ENCODE assay signal across 13 cellular contexts in the genomic region with DNA sequence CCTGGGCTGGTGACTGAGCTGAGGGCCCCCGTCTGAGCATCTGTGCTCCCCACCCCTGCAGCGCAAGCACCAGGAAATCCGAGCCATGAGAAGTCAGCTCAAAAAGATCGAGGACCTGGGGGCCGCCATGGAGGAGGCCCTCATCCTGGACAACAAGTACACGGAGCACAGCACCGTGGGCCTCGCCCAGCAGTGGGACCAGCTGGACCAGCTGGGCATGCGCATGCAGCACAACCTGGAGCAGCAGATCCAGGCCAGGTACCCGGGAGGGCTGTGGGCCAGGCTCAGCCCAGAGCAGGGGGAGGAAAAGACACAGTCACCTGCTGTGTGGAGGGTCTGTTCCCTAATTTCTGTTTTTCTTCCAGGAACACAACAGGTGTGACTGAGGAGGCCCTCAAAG.
"Had no signal": no experiment of that assay in that cellular context is flagged by ENCODE, and none has a peak within 500 bp of the region (broad histone marks: within the 10 kb centered on the region; RNA-seq: fewer than 3 reads in every experiment).

No MANE protein-coding gene starts in this region.

- DNase-seq: activated CD4-positive, alpha-beta T cell treated with anti-CD3 and anti-CD28 coated beads for 1 hour; activated CD4-positive, alpha-beta T cell treated with anti-CD3 and anti-CD28 coated beads, Interleukin-2, amount 50 U/mL, for 48 hours; activated CD8-positive, alpha-beta memory T cell treated with anti-CD3 and anti-CD28 coated beads, Interleukin-2, amount 10 ng/mL, durations not matched to agents 7 days and 5 days; activated T-cell treated with anti-CD3 and anti-CD28 coated beads, Interleukin-2, amount 50 U/mL, for 4 hours; colonic mucosa; foreskin melanocyte; head of caudate nucleus; stimulated activated CD4-positive, alpha-beta T cell treated with anti-CD3 and anti-CD28 coated beads, Interleukin-4, amount 100 ng/mL, for 4 hours; stomach had no signal

- H3K4me1 Mint-ChIP-seq: activated CD8-positive, alpha-beta memory T cell treated with anti-CD3 and anti-CD28 coated beads, Interleukin-2, amount 10 ng/mL, durations not matched to agents 7 days and 5 days; memory B cell; nephron had no signal

- H3K9me3 Mint-ChIP-seq: activated T-cell treated with anti-CD3 and anti-CD28 coated beads, Interleukin-2, amount 50 U/mL, for 4 hours; memory B cell; nephron had no signal

- H3K9me3 ChIP-seq: colonic mucosa, ovary, stomach had no signal

- H3K27me3 Mint-ChIP-seq: activated CD8-positive, alpha-beta memory T cell treated with anti-CD3 and anti-CD28 coated beads, Interleukin-2, amount 10 ng/mL, durations not matched to agents 7 days and 5 days; memory B cell had no signal

- H3K27me3 ChIP-seq: colonic mucosa, ovary, stomach had no signal

- ATAC-seq: activated CD8-positive, alpha-beta memory T cell treated with anti-CD3 and anti-CD28 coated beads, Interleukin-2, amount 10 ng/mL, durations not matched to agents 7 days and 5 days; activated T-cell treated with anti-CD3 and anti-CD28 coated beads, Interleukin-2, amount 50 U/mL, for 4 hours; left lobe of liver had no signal

- H3K4me3 ChIP-seq: colonic mucosa, ovary, stomach had no signal

- H3K36me3 ChIP-seq: ovary had no signal

- H3K27ac ChIP-seq: colonic mucosa, ovary, stomach had no signal

- H3K4me3 Mint-ChIP-seq: activated CD8-positive, alpha-beta memory T cell treated with anti-CD3 and anti-CD28 coated beads, Interleukin-2, amount 10 ng/mL, durations not matched to agents 7 days and 5 days; activated T-cell treated with anti-CD3 and anti-CD28 coated beads, Interleukin-2, amount 50 U/mL, for 4 hours; memory B cell; nephron had no signal

- H3K27ac Mint-ChIP-seq: activated CD8-positive, alpha-beta memory T cell treated with anti-CD3 and anti-CD28 coated beads, Interleukin-2, amount 10 ng/mL, durations not matched to agents 7 days and 5 days; nephron had no signal
